8 cellular contexts compared by ENCODE assay signal in genomic region chr5:135191084-135191826, GRCh38.
DNase-seq lines count a peak whose midpoint lies in the region; ATAC-seq and TF ChIP-seq lines count a peak whose summit lies in the region.

No MANE protein-coding gene starts in this region.

- H3K9me3 ChIP-seq in BLaER1 treated with 17β-estradiol and CSF1 and Interleukin-3, amounts not matched to agents 10 nM and 100 nM (replicated peaks in 1 of 11) = peaks cover 3 to 11% (median 5%) of the 10 kb centered on the region in 11 experiments; a peak in 15 of 22 replicates
- H3K9me3 ChIP-seq in OCI-LY1 (ENCODE audit: low read length) = no peaks in the 10 kb centered on the region
- H3K9me3 ChIP-seq in esophagus muscularis mucosa = no peaks in the 10 kb centered on the region

- peak overlapping the region; percentile 35 to 66 (median 54) for H3K4me3 ChIP-seq in BLaER1 treated with 17β-estradiol and CSF1 and Interleukin-3, amounts not matched to agents 10 nM and 100 nM
- H3K4me3 ChIP-seq in OCI-LY1 (ENCODE audit: low read depth, low read length, poor library complexity, severe bottlenecking) (peak overlapping the region; percentile 61), esophagus muscularis mucosa (peak overlapping the region; percentile 50 to 61 (median 52))

- peak overlapping the region in 9 of 11 experiments; percentile 10 to 66 (median 52); a peak in 12 of 22 replicates for H3K9ac ChIP-seq in BLaER1 treated with 17β-estradiol and CSF1 and Interleukin-3, amounts not matched to agents 10 nM and 100 nM
- H3K9ac ChIP-seq in OCI-LY1 (ENCODE audit: low read length) = peak overlapping the region; percentile 42; the same call in 1 of the 2 replicates

- H3F3A ChIP-seq in OCI-LY1 (ENCODE audit: insufficient read depth, low read length) = no peaks in the 10 kb centered on the region

- H3K36me3 ChIP-seq in BLaER1 treated with 17β-estradiol and CSF1 and Interleukin-3, amounts not matched to agents 10 nM and 100 nM = no peaks in the 10 kb centered on the region
- H3K36me3 ChIP-seq in OCI-LY1 (ENCODE audit: insufficient read depth, low read length) = no peaks in the 10 kb centered on the region
- H3K36me3 ChIP-seq in esophagus muscularis mucosa = no peaks in the 10 kb centered on the region

- H3K27ac ChIP-seq in BLaER1 treated with 17β-estradiol and CSF1 and Interleukin-3, amounts not matched to agents 10 nM and 100 nM = no peak overlapping the region
- H3K27ac ChIP-seq in OCI-LY1 (ENCODE audit: low read depth, low read length, poor library complexity, severe bottlenecking) (no peak overlapping the region), esophagus muscularis mucosa (replicated peaks in 1 of 4) (peak overlapping the region in 1 of 4 donors; percentile 49)

- H3K79me2 ChIP-seq in OCI-LY1 (ENCODE audit: insufficient read depth, low read length) = no peaks in the 10 kb centered on the region

- no peak for TF ChIP-seq POLR2A in esophagus muscularis mucosa (IDR thresholded peaks at IDR 0.05; ENCODE audit: low read depth)

- H3K27me3 ChIP-seq in BLaER1 treated with 17β-estradiol and CSF1 and Interleukin-3, amounts not matched to agents 10 nM and 100 nM = peaks cover 36 to 52% (median 42%) of the 10 kb centered on the region in 11 experiments
- H3K27me3 ChIP-seq in OCI-LY1 (ENCODE audit: insufficient read depth, low read length) (no peaks in the 10 kb centered on the region), esophagus muscularis mucosa (peaks cover 0 to 11% (median 0%) of the 10 kb centered on the region in 4 donors)

- no peaks in the 10 kb centered on the region for H3K9me3 Mint-ChIP-seq in naive thymus-derived CD8-positive, alpha-beta T cell
- peaks cover 3% of the 10 kb centered on the region for H3K9me3 Mint-ChIP-seq in stimulated activated memory B cell treated with anti-CD40 and anti-IgM and Interleukin-4, amounts not matched to agents 10 μg/mL and 1 μg/mL and 100 μg/mL, for 72 hours

- H3K36me3 Mint-ChIP-seq in naive thymus-derived CD8-positive, alpha-beta T cell = no peaks in the 10 kb centered on the region
- H3K36me3 Mint-ChIP-seq in stimulated activated memory B cell treated with anti-CD40 and anti-IgM and Interleukin-4, amounts not matched to agents 10 μg/mL and 1 μg/mL and 100 μg/mL, for 72 hours = no peaks in the 10 kb centered on the region

- H2AFZ ChIP-seq in OCI-LY1 (ENCODE audit: low read length) = no peak overlapping the region

- ATAC-seq in HG03521 (IDR thresholded peaks at IDR 0.05; ENCODE audit: unreplicated experiment) = peak; percentile 84
- peak; percentile 97 to 98 for ATAC-seq in naive thymus-derived CD8-positive, alpha-beta T cell
- peak; percentile 90 for ATAC-seq in stimulated activated memory B cell treated with anti-CD40 and anti-IgM and Interleukin-4, amounts not matched to agents 10 μg/mL and 1 μg/mL and 100 μg/mL, for 72 hours

- peak overlapping the region; percentile 58 to 97 (median 79) for H3K4me2 ChIP-seq in BLaER1 treated with 17β-estradiol and CSF1 and Interleukin-3, amounts not matched to agents 10 nM and 100 nM
- H3K4me2 ChIP-seq in OCI-LY1 (ENCODE audit: low read length) = peak overlapping the region; percentile 82

- peak overlapping the region in 1 of 10 donors; percentile 40 for H3K27ac Mint-ChIP-seq in naive thymus-derived CD8-positive, alpha-beta T cell
- peak overlapping the region; percentile 48 for H3K27ac Mint-ChIP-seq in stimulated activated memory B cell treated with anti-CD40 and anti-IgM and Interleukin-4, amounts not matched to agents 10 μg/mL and 1 μg/mL and 100 μg/mL, for 72 hours

- no peaks in the 10 kb centered on the region for H3K9me2 ChIP-seq in OCI-LY1 (ENCODE audit: low read depth, low read length)

- peak overlapping the region; percentile 66 to 91 (median 80) for H3K4me3 Mint-ChIP-seq in naive thymus-derived CD8-positive, alpha-beta T cell
- peak overlapping the region; percentile 82 for H3K4me3 Mint-ChIP-seq in stimulated activated memory B cell treated with anti-CD40 and anti-IgM and Interleukin-4, amounts not matched to agents 10 μg/mL and 1 μg/mL and 100 μg/mL, for 72 hours

- H3K4me1 ChIP-seq in BLaER1 treated with 17β-estradiol and CSF1 and Interleukin-3, amounts not matched to agents 10 nM and 100 nM = peaks cover 0 to 7% (median 0%) of the 10 kb centered on the region in 10 experiments; a peak in 4 of 20 replicates
- H3K4me1 ChIP-seq in OCI-LY1 (ENCODE audit: insufficient read depth, low read length, severe bottlenecking) = peaks cover 6% of the 10 kb centered on the region
- H3K4me1 ChIP-seq in esophagus muscularis mucosa = peaks cover 4 to 12% (median 10%) of the 10 kb centered on the region in 4 donors

- TF ChIP-seq EP300 in esophagus muscularis mucosa (IDR thresholded peaks at IDR 0.05) = no peak

- H3K27me3 Mint-ChIP-seq in naive thymus-derived CD8-positive, alpha-beta T cell = peaks cover 4 to 32% (median 12%) of the 10 kb centered on the region in 5 donors
- H3K27me3 Mint-ChIP-seq in stimulated activated memory B cell treated with anti-CD40 and anti-IgM and Interleukin-4, amounts not matched to agents 10 μg/mL and 1 μg/mL and 100 μg/mL, for 72 hours = peaks cover 36% of the 10 kb centered on the region

- peaks cover 0 to 12% (median 2%) of the 10 kb centered on the region in 4 donors for H3K4me1 Mint-ChIP-seq in naive thymus-derived CD8-positive, alpha-beta T cell
- peaks cover 11% of the 10 kb centered on the region for H3K4me1 Mint-ChIP-seq in stimulated activated memory B cell treated with anti-CD40 and anti-IgM and Interleukin-4, amounts not matched to agents 10 μg/mL and 1 μg/mL and 100 μg/mL, for 72 hours

- POLR2A ChIA-PET in naive thymus-derived CD8-positive, alpha-beta T cell (lab: Charles Lee) = no interaction called here

- peak; percentile 38 for DNase-seq in GM19240 (ENCODE audit: insufficient read length, low spot score)
- peak; percentile 73 for DNase-seq in activated T-cell treated with anti-CD3 and anti-CD28 coated beads for 48 hours (ENCODE audit: low read depth)
- DNase-seq in esophagus muscularis mucosa (ENCODE audit: extremely low spot score) = peak; percentile 92
- peak; percentile 54 to 81 (median 66) for DNase-seq in naive thymus-derived CD8-positive, alpha-beta T cell

- peak; percentile 95 for TF ChIP-seq CTCF in OCI-LY1 (IDR thresholded peaks at IDR 0.05; ENCODE audit: low read length)
- peak; percentile 87 to 96 (median 92) for TF ChIP-seq CTCF in esophagus muscularis mucosa (IDR thresholded peaks at IDR 0.05)

- intact Hi-C loops in esophagus muscularis mucosa (cut with DNase I) = loop anchor here (5.0 to 10.0 kb wide), 2 partner anchors 141 to 176 kb away; no protein-coding TSS in a partner anchor

- no peaks in the 10 kb centered on the region for H4K20me1 ChIP-seq in BLaER1 treated with 17β-estradiol and CSF1 and Interleukin-3, amounts not matched to agents 10 nM and 100 nM
- no peaks in the 10 kb centered on the region for H4K20me1 ChIP-seq in OCI-LY1 (ENCODE audit: insufficient read depth, low read length)

- 11% methylated on average over 29 of the region's 54 CpGs for WGBS in esophagus muscularis mucosa

Comparison
In these comparisons a context has a peak if more than half of its experiments do, and no peak if none do; other contexts are left out.
1. DNase-seq: peak in every context shown above with its lines; median percentile 92 in esophagus muscularis mucosa; 73 in activated T-cell treated with anti-CD3 and anti-CD28 coated beads for 48 hours; 66 in naive thymus-derived CD8-positive, alpha-beta T cell; 38 in GM19240.